Comparison of ENCODE assay signal across 8 cellular contexts in the genomic region with DNA sequence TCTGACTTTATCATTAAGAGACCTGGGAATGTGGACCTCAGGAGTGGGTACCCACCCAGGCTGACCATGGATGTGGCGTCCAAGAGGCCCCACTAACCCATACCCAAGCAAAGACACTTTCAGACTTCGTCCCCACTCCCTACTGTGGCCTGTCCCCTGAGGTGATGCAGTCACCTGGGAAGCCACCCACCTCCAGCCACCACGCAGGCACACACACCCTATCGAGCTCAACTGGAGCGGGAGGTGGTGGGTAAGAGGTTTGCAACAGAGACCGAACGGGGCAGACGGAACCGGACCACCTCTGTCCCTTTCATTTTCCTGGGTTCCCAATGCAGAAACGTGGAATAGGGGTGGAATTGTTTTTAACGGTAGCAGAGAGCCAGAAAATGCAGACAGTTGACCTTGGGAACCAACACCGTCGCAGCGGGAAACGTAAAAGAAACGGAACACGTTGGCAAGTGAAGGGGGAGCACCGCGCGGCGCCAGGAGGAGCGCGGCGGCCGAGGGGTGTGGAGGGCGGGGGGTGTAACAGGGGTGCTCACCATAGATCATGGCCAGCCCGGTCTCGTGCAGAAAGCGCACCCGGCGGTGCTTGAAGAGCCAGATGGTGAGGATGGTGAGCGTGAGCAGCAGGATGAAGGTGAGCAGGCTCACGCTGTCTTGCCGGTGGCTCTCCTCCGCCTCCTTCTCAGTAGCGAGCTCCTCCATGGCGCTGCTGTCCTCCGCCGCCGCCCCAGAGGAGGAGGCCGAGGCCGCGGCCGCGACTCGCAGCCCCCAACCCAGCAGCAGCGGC. TPM values are rescaled to one million over a fixed set of nuclear protein-coding genes. Genes with fewer than 3 reads are reported as not detected.
A peak's percentile ranks its signal among the peaks of the same experiment; 100 is the strongest.
DNase-seq lines count a peak whose midpoint lies in the region; ATAC-seq and TF ChIP-seq lines count a peak whose summit lies in the region.

No MANE protein-coding gene starts in this region.

- peaks cover 47% of the 10 kb centered on the region for H3K79me2 ChIP-seq in ACC112 (ENCODE audit: control insufficient read depth, insufficient read depth, low read length, unreplicated experiment)

- intact Hi-C loops in transverse colon (cut with DNase I; ENCODE audit: low total_unique reads): no loop called here

- no peak for TF ChIP-seq POLR2A in transverse colon (IDR thresholded peaks at IDR 0.05)

- 2% methylated on average over 46 to 47 of the region's 47 CpGs for WGBS in ectodermal cell, 2 experiments
- 62% methylated on average over 43 of the region's 47 CpGs; no CpG with 5 or more reads in 1 of the 2 donors for WGBS in transverse colon (ENCODE audit: low coverage in 1 of 2), 2 donors

- peak overlapping the region; percentile 25 for H2AFZ ChIP-seq in ACC112 (ENCODE audit: low read length, unreplicated experiment)

- peak overlapping the region; percentile 92 for H3K4me3 ChIP-seq in ACC112 (ENCODE audit: low read depth, low read length)
- peak overlapping the region; percentile 50 for H3K4me3 ChIP-seq in ectodermal cell (ENCODE audit: insufficient read depth, low read depth, low read length)
- H3K4me3 ChIP-seq in transverse colon: peak overlapping the region; percentile 2 to 49 (median 46)

- no peak for TF ChIP-seq EP300 in transverse colon (IDR thresholded peaks at IDR 0.05; ENCODE audit: low read depth)

- no peaks in the 10 kb centered on the region for H3K27me3 ChIP-seq in ACC112 (ENCODE audit: insufficient read depth, low read length)
- peaks cover 12% of the 10 kb centered on the region for H3K27me3 ChIP-seq in ectodermal cell (ENCODE audit: control insufficient read depth, insufficient read depth, low read length, poor library complexity, severe bottlenecking)
- H3K27me3 ChIP-seq in transverse colon: no peaks in the 10 kb centered on the region

- in situ Hi-C loops in transverse colon (cut with MboI; ENCODE audit: low pct_ligation_motif_present in 1 of 4, low pct_unique_long_range_greater_than_20kb in 1 of 4, low sequenced_read_pairs in 3 of 4): no loop called here

- no peaks in the 10 kb centered on the region for H3K36me3 ChIP-seq in ACC112 (ENCODE audit: insufficient read depth, low read length)
- no peaks in the 10 kb centered on the region for H3K36me3 ChIP-seq in ectodermal cell (ENCODE audit: control insufficient read depth, insufficient read depth, low read length)
- H3K36me3 ChIP-seq in transverse colon: no peaks in the 10 kb centered on the region

- peak; percentile 12 for DNase-seq in GM19238 (ENCODE audit: insufficient read length, low spot score)
- DNase-seq in myocyte (ENCODE audit: low read depth): peak; percentile 10
- DNase-seq in transverse colon: peak; percentile 12
- no peak for DNase-seq in NCI-H1417 treated with DMSO at 0.1 percent for 48 hours (lab: John Stamatoyannopoulos, UW)

- H3K4me1 ChIP-seq in ACC112 (ENCODE audit: control insufficient read depth, insufficient read depth, low read length, unreplicated experiment): peaks cover 17% of the 10 kb centered on the region
- no peaks in the 10 kb centered on the region for H3K4me1 ChIP-seq in ectodermal cell (ENCODE audit: control insufficient read depth, insufficient read depth, low read length)
- peaks cover 0 to 6% (median 4%) of the 10 kb centered on the region in 4 donors for H3K4me1 ChIP-seq in transverse colon

- H3K27ac ChIP-seq in ACC112 (ENCODE audit: low read depth, low read length) (no peak overlapping the region; the same call in 1 of the 2 replicates), VCaP (peak overlapping the region; percentile 87), ectodermal cell (ENCODE audit: insufficient read depth, low read depth, low read length, poor library complexity, severe bottlenecking) (no peak overlapping the region), transverse colon (peak overlapping the region in 1 of 4 donors; percentile 15)

- TF ChIP-seq CTCF in VCaP (conservative IDR thresholded peaks at IDR 0.05) (no peak), transverse colon (IDR thresholded peaks at IDR 0.05) (no peak)

- ATAC-seq in HG03342 (IDR thresholded peaks at IDR 0.05; ENCODE audit: unreplicated experiment): peak; percentile 15

- H3K9me3 ChIP-seq in ectodermal cell (ENCODE audit: control insufficient read depth, low read length): no peaks in the 10 kb centered on the region
- no peaks in the 10 kb centered on the region for H3K9me3 ChIP-seq in transverse colon

RNA-seq across cellular contexts. Expression of a gene that starts 0.6 kb away (rescaled TPM):
- 1.1 TPM for polyA plus RNA-seq in ectodermal cell (2013, experiment 1 of 4)
- polyA plus RNA-seq in ectodermal cell (2013, experiment 2 of 4): 2.5 TPM
- polyA plus RNA-seq in ectodermal cell (2013, experiment 3 of 4): 1.4 TPM
- 0.73 TPM for polyA plus RNA-seq in ectodermal cell (2013, experiment 4 of 4)
- 36.0 and 38.7 TPM in 2 replicates for total RNA-seq in myocyte
- polyA plus RNA-seq in myocyte (2012): 12.8 TPM
- total RNA-seq in transverse colon: 10 to 100 TPM in 1 of 4 donors, 1 to 10 TPM in 2, under 1 TPM in 1; 0.82 to 29.2 (median 2.3) TPM
